1 cellular context compared by ENCODE assay signal in the genomic region with DNA sequence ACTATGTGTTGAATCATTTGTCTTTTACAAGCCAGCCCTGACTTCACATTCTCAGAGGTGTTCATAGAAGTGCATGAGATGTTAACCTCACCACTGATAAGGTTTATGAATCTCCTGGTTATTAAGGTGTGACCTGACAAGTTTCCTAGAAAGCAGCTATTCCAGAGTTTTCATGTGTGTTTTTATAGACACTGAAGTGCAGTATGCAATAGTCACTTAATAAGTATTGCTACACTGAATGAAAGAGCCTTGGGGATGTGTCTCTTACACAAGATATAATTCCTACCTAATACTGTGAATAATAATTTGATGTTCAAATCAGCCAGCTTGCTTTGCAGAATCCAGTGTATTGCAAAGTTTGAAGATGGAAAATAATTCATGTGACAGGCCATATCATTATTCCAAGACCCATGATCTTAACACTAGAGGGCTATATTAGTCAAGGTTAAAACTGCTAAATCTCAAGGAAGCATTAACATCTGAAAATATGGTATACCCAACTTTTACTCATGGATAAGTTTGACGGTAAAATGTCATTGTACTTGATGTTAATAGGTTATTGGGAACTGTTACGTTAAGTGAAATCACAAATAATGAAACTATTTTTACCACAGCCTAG.
TF ChIP-seq lines count a peak whose summit lies in the region.

No MANE protein-coding gene starts in this region.

TF ChIP-seq in GM12878, 131 proteins besides CTCF, POLR2A, EP300 and RAD21:
- TF ChIP-seq SMC3 (IDR thresholded peaks at IDR 0.05; ENCODE audit: borderline replicate concordance, low read length) = peak; percentile 21; the same call in 1 of the 2 replicates
- TF ChIP-seq, protein P1, sequence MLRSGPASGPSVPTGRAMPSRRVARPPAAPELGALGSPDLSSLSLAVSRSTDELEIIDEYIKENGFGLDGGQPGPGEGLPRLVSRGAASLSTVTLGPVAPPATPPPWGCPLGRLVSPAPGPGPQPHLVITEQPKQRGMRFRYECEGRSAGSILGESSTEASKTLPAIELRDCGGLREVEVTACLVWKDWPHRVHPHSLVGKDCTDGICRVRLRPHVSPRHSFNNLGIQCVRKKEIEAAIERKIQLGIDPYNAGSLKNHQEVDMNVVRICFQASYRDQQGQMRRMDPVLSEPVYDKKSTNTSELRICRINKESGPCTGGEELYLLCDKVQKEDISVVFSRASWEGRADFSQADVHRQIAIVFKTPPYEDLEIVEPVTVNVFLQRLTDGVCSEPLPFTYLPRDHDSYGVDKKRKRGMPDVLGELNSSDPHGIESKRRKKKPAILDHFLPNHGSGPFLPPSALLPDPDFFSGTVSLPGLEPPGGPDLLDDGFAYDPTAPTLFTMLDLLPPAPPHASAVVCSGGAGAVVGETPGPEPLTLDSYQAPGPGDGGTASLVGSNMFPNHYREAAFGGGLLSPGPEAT (IDR thresholded peaks at IDR 0.05; ENCODE audit: low read depth) = no peak
